Comparison of ENCODE assay signal across 8 cellular contexts in the genomic region with DNA sequence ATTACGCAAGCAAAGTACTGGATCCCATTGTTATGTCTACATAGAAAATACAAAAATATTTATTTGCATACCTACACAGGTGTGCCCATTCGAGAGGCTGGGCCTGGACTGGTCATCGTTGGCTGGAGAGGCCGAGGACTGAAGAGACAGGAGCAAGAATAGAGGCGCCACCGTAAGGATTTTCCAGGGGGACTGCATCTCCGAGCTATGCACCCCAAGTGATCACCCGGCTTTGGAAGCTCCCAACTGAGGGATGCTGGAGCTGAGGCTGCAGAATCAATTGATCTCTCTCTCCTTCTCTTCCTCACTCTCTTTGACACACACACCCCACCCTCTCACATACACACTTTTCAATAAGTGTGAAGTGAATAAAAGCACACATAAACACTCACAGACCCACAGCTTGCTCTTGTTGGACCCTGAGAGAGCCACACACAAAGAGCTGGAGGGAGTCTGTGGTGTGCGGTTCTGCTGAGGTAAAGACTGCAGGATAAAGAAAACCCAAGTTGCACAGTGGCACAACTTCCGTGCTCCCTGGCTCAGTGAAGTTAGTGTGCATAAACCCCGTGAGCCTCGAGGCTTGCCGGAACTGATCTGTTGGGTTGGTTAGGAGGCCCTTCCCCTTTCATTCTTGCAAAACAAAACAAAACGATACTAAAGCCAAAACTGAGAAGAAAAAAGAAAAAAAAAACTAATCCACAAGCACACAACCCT. TPM values are rescaled to one million over a fixed set of nuclear protein-coding genes. Genes with fewer than 3 reads are reported as not detected.
DNase-seq lines count a peak whose midpoint lies in the region; ATAC-seq and TF ChIP-seq lines count a peak whose summit lies in the region.

Gene AOAH, minus strand, starts transcription at position 544 of the 714 bp plus-strand sequence. Its CDS starts 346 bp downstream, at position 198.

- ATAC-seq in GM19043 (IDR thresholded peaks at IDR 0.05; ENCODE audit: low read depth, unreplicated experiment) (peak; percentile 96), HG03159 (IDR thresholded peaks at IDR 0.05; ENCODE audit: unreplicated experiment) (peak; percentile 94), foreskin keratinocyte (no peak)

- no peaks in the 10 kb centered on the region for H3K27me3 ChIP-seq in foreskin keratinocyte

- no peaks in the 10 kb centered on the region for H3K4me1 ChIP-seq in foreskin keratinocyte

- H3K27ac ChIP-seq in foreskin keratinocyte, result no peak within 1 kb of the TSS

- peak; percentile 37 for DNase-seq in activated CD4-positive, CD25-positive, alpha-beta regulatory T cell treated with anti-CD3 and anti-CD28 coated beads, Interleukin-2, amount 50 U/mL, for 72 hours
- peak; percentile 57 for DNase-seq in effector CD4-positive, alpha-beta T cell
- peak; percentile 48 to 67 (median 51) for DNase-seq in stimulated activated CD4-positive, alpha-beta T cell treated with anti-CD3 and anti-CD28 coated beads, Interleukin-12 subunit alpha, Interleukin-12 subunit beta, amount 100 ng/mL, for 48 hours (ENCODE audit: low read depth in 2 of 3, low spot score in 1 of 3)
- no peak for DNase-seq in NCI-H2107 treated with DMSO at 0.1 percent for 48 hours (lab: John Stamatoyannopoulos, UW; ENCODE audit: unreplicated experiment)
- no peak for DNase-seq in foreskin keratinocyte
- no peak for DNase-seq in dedifferentiated amniotic fluid mesenchymal stem cell (ENCODE audit: extremely low spot score)

- TF ChIP-seq CTCF in foreskin keratinocyte (conservative IDR thresholded peaks at IDR 0.05), result no peak

RNA-seq across cellular contexts. Expression of gene AOAH, which starts in this region (rescaled TPM):
- 0.31 TPM in 1 of 2 replicates, not detected in the other for total RNA-seq in foreskin keratinocyte
- 0.09 and 0.10 TPM in 2 replicates for polyA plus RNA-seq in foreskin keratinocyte

Comparison
In these comparisons a context has a peak if more than half of its experiments do, and no peak if none do; other contexts are left out.
1. DNase-seq: peak in activated CD4-positive, CD25-positive, alpha-beta regulatory T cell treated with anti-CD3 and anti-CD28 coated beads, Interleukin-2, amount 50 U/mL, for 72 hours (single experiment), effector CD4-positive, alpha-beta T cell (single experiment) and stimulated activated CD4-positive, alpha-beta T cell treated with anti-CD3 and anti-CD28 coated beads, Interleukin-12 subunit alpha, Interleukin-12 subunit beta, amount 100 ng/mL, for 48 hours (3 of 3); none in NCI-H2107 treated with DMSO at 0.1 percent for 48 hours (single experiment), foreskin keratinocyte (0 of 2) and dedifferentiated amniotic fluid mesenchymal stem cell (single experiment).